ENCODE assay signal across 20 cellular contexts in the genomic region with DNA sequence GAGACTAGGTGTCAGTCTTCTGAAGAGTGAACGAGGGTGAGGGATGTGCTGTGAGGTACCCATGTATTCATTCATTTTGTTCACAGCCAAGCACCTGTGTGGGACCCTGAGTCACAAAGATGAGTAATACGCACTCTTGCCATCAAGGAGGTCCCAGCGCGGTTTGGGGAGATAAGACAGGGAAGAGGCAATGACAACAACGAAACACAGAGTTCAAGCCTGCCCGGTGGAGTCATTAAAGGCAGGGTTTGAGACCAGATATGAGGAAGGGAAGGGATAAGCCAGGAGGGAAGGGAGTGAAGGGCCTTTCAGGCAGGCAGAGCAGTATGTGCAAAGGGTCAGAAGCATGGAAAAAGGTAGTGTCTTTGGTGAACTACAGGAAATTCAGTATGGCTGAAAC. TPM values are rescaled to one million over a fixed set of nuclear protein-coding genes. Genes with fewer than 3 reads are reported as not detected.
A peak's percentile ranks its signal among the peaks of the same experiment; 100 is the strongest.
DNase-seq lines count a peak whose midpoint lies in the region; ATAC-seq, FAIRE-seq and TF ChIP-seq lines count a peak whose summit lies in the region.
"Had no signal": no experiment of that assay in that cellular context is flagged by ENCODE, and none has a peak within 500 bp of the region (broad histone marks: within the 10 kb centered on the region; RNA-seq: fewer than 3 reads in every experiment).

No MANE protein-coding gene starts in this region.

- ATAC-seq in K562 (peak; percentile 69), sciatic nerve (no peak), GM21786 (IDR thresholded peaks at IDR 0.05; ENCODE audit: unreplicated experiment) (no peak)
- ATAC-seq: effector memory CD8-positive, alpha-beta T cell had no signal

- TF ChIP-seq RAD21 in K562 (CRISPR knock-in tag; conservative IDR thresholded peaks at IDR 0.05 in 1 of 2, IDR thresholded peaks at IDR 0.05 in 1 of 2) = peak in 1 of 2 experiments; percentile 7; a peak in 1 of 4 replicates

- H3K9me3 Mint-ChIP-seq in activated CD4-positive, alpha-beta T cell treated with anti-CD3 and anti-CD28 coated beads, Interleukin-2, amount 10 ng/mL, durations not matched to agents 24 days and 14 days = no peaks in the 10 kb centered on the region
- no peaks in the 10 kb centered on the region for H3K9me3 Mint-ChIP-seq in progenitor cell of endocrine pancreas (ENCODE audit: low read depth)
- H3K9me3 Mint-ChIP-seq: central memory CD8-positive, alpha-beta T cell; effector memory CD8-positive, alpha-beta T cell; mesothelial cell of epicardium; nephron progenitor cell had no signal

- peak; percentile 94 for FAIRE-seq in K562 (lab: Jason Lieb, UNC)
- FAIRE-seq: HTR-8/SVneo had no signal

- H3K4me1 ChIP-seq in K562 (replicated peaks in 1 of 2; ENCODE audit: control insufficient read depth in 2 of 2, insufficient read depth in 2 of 2, low read length in 2 of 2) = peaks cover 22 to 35% of the 10 kb centered on the region in 2 experiments
- H3K4me1 ChIP-seq: prostate gland had no signal

- H3K4me2 ChIP-seq in K562 (ENCODE audit: insufficient read depth, low read length) = peak overlapping the region; percentile 43

- H3K36me3 ChIP-seq in K562 (ENCODE audit: control insufficient read depth, insufficient read depth, low read length) = no peaks in the 10 kb centered on the region
- H3K36me3 ChIP-seq: prostate gland had no signal

- H3K9ac ChIP-seq in K562 (ENCODE audit: insufficient read depth in 1 of 2, low read depth in 2 of 2, low read length in 2 of 2) = no peak overlapping the region

- H3K9me3 ChIP-seq in K562 (replicated peaks; ENCODE audit: control insufficient read depth, insufficient read depth, low read depth, low read length) = no peaks in the 10 kb centered on the region
- H3K9me3 ChIP-seq: prostate gland had no signal

- peaks cover 1% of the 10 kb centered on the region for H3K4me1 Mint-ChIP-seq in activated CD4-positive, alpha-beta T cell treated with anti-CD3 and anti-CD28 coated beads, Interleukin-2, amount 10 ng/mL, durations not matched to agents 24 days and 14 days
- H3K4me1 Mint-ChIP-seq in progenitor cell of endocrine pancreas (ENCODE audit: low read depth) = no peaks in the 10 kb centered on the region
- H3K4me1 Mint-ChIP-seq: central memory CD8-positive, alpha-beta T cell; nephron progenitor cell had no signal

- WGBS in K562 (ENCODE audit: insufficient coverage, low coverage, missing lambda C conversion rate) = 1% methylated on average over 6 of the region's 6 CpGs

- no peaks in the 10 kb centered on the region for H3K9me1 ChIP-seq in K562 (ENCODE audit: control insufficient read depth, insufficient read depth, low read length)

- no peak for TF ChIP-seq POLR2A in K562 (conservative IDR thresholded peaks at IDR 0.05)

- no peak overlapping the region for H3K4me3 ChIP-seq in K562
- H3K4me3 ChIP-seq: prostate gland had no signal

- no peak overlapping the region for H3K27ac Mint-ChIP-seq in activated CD4-positive, alpha-beta T cell treated with anti-CD3 and anti-CD28 coated beads, Interleukin-2, amount 10 ng/mL, durations not matched to agents 24 days and 14 days
- no peak overlapping the region for H3K27ac Mint-ChIP-seq in progenitor cell of endocrine pancreas
- H3K27ac Mint-ChIP-seq: effector memory CD8-positive, alpha-beta T cell; mesothelial cell of epicardium; nephron progenitor cell had no signal

- POLR2A ChIA-PET in K562 (lab: Yijun Ruan, JAX) = no interaction called here

- in situ Hi-C loops in K562 (cut with MboI) = no loop called here

- H3K4me3 Mint-ChIP-seq in activated CD4-positive, alpha-beta T cell treated with anti-CD3 and anti-CD28 coated beads, Interleukin-2, amount 10 ng/mL, durations not matched to agents 24 days and 14 days = no peak overlapping the region
- H3K4me3 Mint-ChIP-seq in progenitor cell of endocrine pancreas (ENCODE audit: low read depth) = no peak overlapping the region
- H3K4me3 Mint-ChIP-seq: central memory CD8-positive, alpha-beta T cell; effector memory CD8-positive, alpha-beta T cell; mesothelial cell of epicardium; nephron progenitor cell had no signal

- BruUV-seq in K562 (replicated peaks; lab: Mats Ljungman, UMichigan) = no TSS peak

- CTCF ChIA-PET in K562 (lab: Yijun Ruan, JAX; ENCODE audit: low intra/inter-chr PET ratio) = interaction anchor here (0.8 kb wide), 1 partner anchor 19 kb away, joined by 3 read pairs; no protein-coding TSS in a partner anchor

- no peaks in the 10 kb centered on the region for H4K20me1 ChIP-seq in K562 (replicated peaks; ENCODE audit: control insufficient read depth, insufficient read depth, low read length)

- TF ChIP-seq CTCF in K562 (IDR thresholded peaks at IDR 0.05 in 2 of 3, conservative IDR thresholded peaks at IDR 0.05 in 1 of 3; ENCODE audit: insufficient read depth in 2 of 3, low read depth in 1 of 3, low read length in 3 of 3) (no peak), progenitor cell of endocrine pancreas (IDR thresholded peaks at IDR 0.05; ENCODE audit: unreplicated experiment) (no peak)

- H3K27me3 Mint-ChIP-seq in activated CD4-positive, alpha-beta T cell treated with anti-CD3 and anti-CD28 coated beads, Interleukin-2, amount 10 ng/mL, durations not matched to agents 24 days and 14 days = peaks cover 1% of the 10 kb centered on the region
- no peaks in the 10 kb centered on the region for H3K27me3 Mint-ChIP-seq in progenitor cell of endocrine pancreas
- H3K27me3 Mint-ChIP-seq: central memory CD8-positive, alpha-beta T cell had no signal

- H2AFZ ChIP-seq in K562 (ENCODE audit: low read depth, low read length) = peak overlapping the region; percentile 53; the same call in 1 of the 2 replicates

- intact Hi-C loops in activated CD4-positive, alpha-beta T cell treated with anti-CD3 and anti-CD28 coated beads, Interleukin-2, amount 10 ng/mL, durations not matched to agents 24 days and 14 days (cut with micrococcal nuclease) = no loop called here
- intact Hi-C loops in K562 (cut with micrococcal nuclease) = no loop called here
- intact Hi-C loops in sciatic nerve (cut with DNase I) = no loop called here

- no peak; the same call in 1 of the 2 replicates for TF ChIP-seq EP300 in K562 (IDR thresholded peaks at IDR 0.05; ENCODE audit: low read length)

- H3K36me3 Mint-ChIP-seq in activated CD4-positive, alpha-beta T cell treated with anti-CD3 and anti-CD28 coated beads, Interleukin-2, amount 10 ng/mL, durations not matched to agents 24 days and 14 days (ENCODE audit: low read depth) = peaks cover under 1% of the 10 kb centered on the region
- H3K36me3 Mint-ChIP-seq in progenitor cell of endocrine pancreas (ENCODE audit: insufficient read depth) = no peaks in the 10 kb centered on the region
- H3K36me3 Mint-ChIP-seq: mesothelial cell of epicardium had no signal

- H3K27ac ChIP-seq in K562 (ENCODE audit: extremely low read depth, low read depth, low read length) = no peak overlapping the region
- H3K27ac ChIP-seq: C4-2B, prostate gland, VCaP had no signal

- H3K79me2 ChIP-seq in K562 (ENCODE audit: control insufficient read depth, insufficient read depth, low read length) = no peaks in the 10 kb centered on the region

- no peaks in the 10 kb centered on the region for H3K27me3 ChIP-seq in K562 (ENCODE audit: control insufficient read depth in 2 of 2, insufficient read depth in 2 of 2, low read length in 2 of 2)

- DNase-seq in activated CD4-positive, alpha-beta T cell treated with anti-CD3 and anti-CD28 coated beads for 48 hours = peak; percentile 57
- DNase-seq in activated CD4-positive, alpha-beta T cell treated with anti-CD3 and anti-CD28 coated beads, Interleukin-2, amount 10 ng/mL, durations not matched to agents 24 days and 14 days = no peak
- DNase-seq in OCI-M1 (lab: John Stamatoyannopoulos, UW) (peak; percentile 27), K562 (ENCODE audit: extremely low read depth in 1 of 4, low spot score in 3 of 4) (peak; percentile 56 to 82 (median 67)), progenitor cell of endocrine pancreas (ENCODE audit: low spot score, unreplicated experiment) (no peak), sciatic nerve (ENCODE audit: low spot score) (no peak)
- DNase-seq in stimulated activated CD8-positive, alpha-beta memory T cell treated with anti-CD3 and anti-CD28 coated beads, Interleukin-12 subunit alpha, Interleukin-12 subunit beta, amount 100 ng/mL, for 1 hour (ENCODE audit: low read depth) = peak; percentile 22
- DNase-seq: amniotic stem cell; effector memory CD8-positive, alpha-beta T cell; NCI-H1436; NCI-H82; nephron progenitor cell; RPMI8226 had no signal

RNA-seq across cellular contexts. Expression of a gene that starts 4.6 kb away (rescaled TPM):
- 0.35 and 0.36 TPM in 2 replicates for total RNA-seq in activated CD4-positive, alpha-beta T cell treated with anti-CD3 and anti-CD28 coated beads, Interleukin-2, amount 10 ng/mL, durations not matched to agents 24 days and 14 days
- total RNA-seq in K562 (2011; cell fraction: chromatin; rRNA removed; ENCODE audit: low replicate concordance) = 0.79 and 2.3 TPM in 2 replicates
- 1.4 and 1.5 TPM in 2 replicates for total RNA-seq in K562 (2011; cell fraction: nucleolus; rRNA removed)
- 0.81 and 0.92 TPM in 2 replicates for total RNA-seq in K562 (2011; cell fraction: nucleoplasm; rRNA removed)
- 0.09 and 0.20 TPM in 2 replicates for total RNA-seq in K562 (2014; rRNA removed)
- 0.04 and 0.06 TPM in 2 replicates for total RNA-seq in K562 (2014; rRNA removed; fragmentation: Illumina TruSeq; extraction: Trizol)
- total RNA-seq in K562 (2015; rRNA removed; fragmentation: Illumina TruSeq; extraction: Trizol) = 0.14 and 0.19 TPM in 2 replicates
- 0.45 and 0.49 TPM in 2 replicates for total RNA-seq in K562 (2021)
- 0.08 and 0.23 TPM in 2 replicates for polyA plus RNA-seq in K562 (2011; rRNA removed)
- polyA plus RNA-seq in K562 (2011; cell fraction: cytosol; rRNA removed) = 0.12 and 0.16 TPM in 2 replicates
- 0.74 and 1.4 TPM in 2 replicates for polyA plus RNA-seq in K562 (2011; cell fraction: nucleus; rRNA removed)
- polyA plus RNA-seq in K562 (2012) = 0.27 and 0.53 TPM in 2 replicates
- 0.17 and 0.18 TPM in 2 replicates for polyA plus RNA-seq in K562 (2014; fragmentation: Illumina TruSeq; extraction: Trizol)
- not detected for polyA plus RNA-seq in K562 (2014; fragmentation: Nextera tagmentation; extraction: Ambion mirVana)
- under 0.01 and 0.19 TPM in 2 replicates for polyA plus RNA-seq in K562 (2014; rRNA removed)
- polyA minus RNA-seq in K562 (2011; rRNA and poly(A)+ RNA removed) = 0.18 and 0.21 TPM in 2 replicates
- 0.48 and 0.91 TPM in 2 replicates for polyA minus RNA-seq in K562 (2011; cell fraction: cytosol; rRNA and poly(A)+ RNA removed)
- 0.54 and 0.78 TPM in 2 replicates for polyA minus RNA-seq in K562 (2011; cell fraction: nucleus; rRNA and poly(A)+ RNA removed)
- 54.7 and 61.4 TPM in 2 replicates for total RNA-seq in progenitor cell of endocrine pancreas
- total RNA-seq in sciatic nerve = 22.7 TPM

RNA-seq across cellular contexts. Expression of a gene that starts 31.8 kb away (rescaled TPM):
- total RNA-seq in activated CD4-positive, alpha-beta T cell treated with anti-CD3 and anti-CD28 coated beads, Interleukin-2, amount 10 ng/mL, durations not matched to agents 24 days and 14 days = 32.2 and 35.2 TPM in 2 replicates
- 85.5 and 108 TPM in 2 replicates for total RNA-seq in K562 (2011; cell fraction: chromatin; rRNA removed; ENCODE audit: low replicate concordance)
- 98.2 and 104 TPM in 2 replicates for total RNA-seq in K562 (2011; cell fraction: nucleolus; rRNA removed)
- total RNA-seq in K562 (2011; cell fraction: nucleoplasm; rRNA removed) = 118 and 162 TPM in 2 replicates
- total RNA-seq in K562 (2014; rRNA removed) (11.9 and 16.6 TPM in 2 replicates), K562 (2014; rRNA removed; fragmentation: Illumina TruSeq; extraction: Trizol) (7.5 TPM in 2 replicates), K562 (2015; rRNA removed; fragmentation: Illumina TruSeq; extraction: Trizol) (15.0 and 16.3 TPM in 2 replicates), K562 (2021) (45.5 and 50.2 TPM in 2 replicates), progenitor cell of endocrine pancreas (54.4 and 59.9 TPM in 2 replicates), sciatic nerve (100 TPM)
- polyA plus RNA-seq in K562 (2011; rRNA removed) (29.4 and 54.6 TPM in 2 replicates), K562 (2014; fragmentation: Illumina TruSeq; extraction: Trizol) (59.9 and 75.8 TPM in 2 replicates), K562 (2014; fragmentation: Nextera tagmentation; extraction: Ambion mirVana) (10 to 100 TPM in 1 of 2 experiments, 1 to 10 TPM in 1; 9.4 to 15.7 TPM), K562 (2014; rRNA removed) (25.8 and 38.7 TPM in 2 replicates)
- 35.7 and 56.0 TPM in 2 replicates for polyA plus RNA-seq in K562 (2011; cell fraction: cytosol; rRNA removed)
- polyA plus RNA-seq in K562 (2011; cell fraction: nucleus; rRNA removed) = 88.3 and 109 TPM in 2 replicates
- polyA plus RNA-seq in K562 (2012) = 62.0 and 173 TPM in 2 replicates
- polyA minus RNA-seq in K562 (2011; rRNA and poly(A)+ RNA removed) = 27.0 and 40.7 TPM in 2 replicates
- polyA minus RNA-seq in K562 (2011; cell fraction: cytosol; rRNA and poly(A)+ RNA removed) = 42.1 and 45.9 TPM in 2 replicates
- polyA minus RNA-seq in K562 (2011; cell fraction: nucleus; rRNA and poly(A)+ RNA removed) = 22.3 and 26.4 TPM in 2 replicates

RNA-seq across cellular contexts. Expression of a gene that starts 32.2 kb away (rescaled TPM):
- 135 and 146 TPM in 2 replicates for total RNA-seq in activated CD4-positive, alpha-beta T cell treated with anti-CD3 and anti-CD28 coated beads, Interleukin-2, amount 10 ng/mL, durations not matched to agents 24 days and 14 days
- total RNA-seq in K562 (2011; cell fraction: chromatin; rRNA removed; ENCODE audit: low replicate concordance) = 45.9 and 72.8 TPM in 2 replicates
- 87.9 and 89.6 TPM in 2 replicates for total RNA-seq in K562 (2011; cell fraction: nucleolus; rRNA removed)
- 65.0 and 77.8 TPM in 2 replicates for total RNA-seq in K562 (2011; cell fraction: nucleoplasm; rRNA removed)
- total RNA-seq in K562 (2014; rRNA removed) = 33.9 and 46.1 TPM in 2 replicates
- total RNA-seq in K562 (2014; rRNA removed; fragmentation: Illumina TruSeq; extraction: Trizol) = 27.6 and 36.7 TPM in 2 replicates
- 43.3 and 47.4 TPM in 2 replicates for total RNA-seq in K562 (2015; rRNA removed; fragmentation: Illumina TruSeq; extraction: Trizol)
- 46.2 and 52.6 TPM in 2 replicates for total RNA-seq in K562 (2021)
- polyA plus RNA-seq in K562 (2011; rRNA removed) = 57.5 and 66.5 TPM in 2 replicates
- polyA plus RNA-seq in K562 (2011; cell fraction: cytosol; rRNA removed) = 43.7 and 49.1 TPM in 2 replicates
- polyA plus RNA-seq in K562 (2011; cell fraction: nucleus; rRNA removed) = 68.1 and 73.5 TPM in 2 replicates
- 34.5 and 47.6 TPM in 2 replicates for polyA plus RNA-seq in K562 (2012)
- polyA plus RNA-seq in K562 (2014; fragmentation: Illumina TruSeq; extraction: Trizol) = 37.7 and 48.6 TPM in 2 replicates
- 10 to 100 TPM; 78.9 to 81.6 TPM for polyA plus RNA-seq in K562 (2014; fragmentation: Nextera tagmentation; extraction: Ambion mirVana)
- polyA plus RNA-seq in K562 (2014; rRNA removed) = 43.9 and 48.0 TPM in 2 replicates
- polyA minus RNA-seq in K562 (2011; rRNA and poly(A)+ RNA removed) = 40.5 and 44.5 TPM in 2 replicates
- 40.1 and 41.0 TPM in 2 replicates for polyA minus RNA-seq in K562 (2011; cell fraction: cytosol; rRNA and poly(A)+ RNA removed)
- 50.9 and 92.0 TPM in 2 replicates for polyA minus RNA-seq in K562 (2011; cell fraction: nucleus; rRNA and poly(A)+ RNA removed)
- 36.5 and 41.3 TPM in 2 replicates for total RNA-seq in progenitor cell of endocrine pancreas
- total RNA-seq in sciatic nerve = 25.5 TPM

RNA-seq across cellular contexts. Expression of a gene that starts 39.0 kb away (rescaled TPM):
- total RNA-seq in activated CD4-positive, alpha-beta T cell treated with anti-CD3 and anti-CD28 coated beads, Interleukin-2, amount 10 ng/mL, durations not matched to agents 24 days and 14 days = 140 and 141 TPM in 2 replicates
- total RNA-seq in K562 (2011; cell fraction: chromatin; rRNA removed; ENCODE audit: low replicate concordance) = 41.3 and 76.7 TPM in 2 replicates
- 44.1 and 46.0 TPM in 2 replicates for total RNA-seq in K562 (2011; cell fraction: nucleolus; rRNA removed)
- 51.3 and 101 TPM in 2 replicates for total RNA-seq in K562 (2011; cell fraction: nucleoplasm; rRNA removed)
- total RNA-seq in K562 (2014; rRNA removed) = 131 and 181 TPM in 2 replicates
- total RNA-seq in K562 (2014; rRNA removed; fragmentation: Illumina TruSeq; extraction: Trizol) = 78.6 and 96.2 TPM in 2 replicates
- 89.5 and 105 TPM in 2 replicates for total RNA-seq in K562 (2015; rRNA removed; fragmentation: Illumina TruSeq; extraction: Trizol)
- total RNA-seq in K562 (2021) = 153 and 154 TPM in 2 replicates
- 166 and 197 TPM in 2 replicates for polyA plus RNA-seq in K562 (2011; rRNA removed)
- 173 and 272 TPM in 2 replicates for polyA plus RNA-seq in K562 (2011; cell fraction: cytosol; rRNA removed)
- polyA plus RNA-seq in K562 (2011; cell fraction: nucleus; rRNA removed) = 214 and 295 TPM in 2 replicates
- 232 and 237 TPM in 2 replicates for polyA plus RNA-seq in K562 (2012)
- polyA plus RNA-seq in K562 (2014; fragmentation: Illumina TruSeq; extraction: Trizol) = 120 and 148 TPM in 2 replicates
- polyA plus RNA-seq in K562 (2014; fragmentation: Nextera tagmentation; extraction: Ambion mirVana) = 10 to 100 TPM; 19.5 to 28.2 TPM
- polyA plus RNA-seq in K562 (2014; rRNA removed) = 121 and 186 TPM in 2 replicates
- polyA minus RNA-seq in K562 (2011; rRNA and poly(A)+ RNA removed) = 36.3 and 56.6 TPM in 2 replicates
- polyA minus RNA-seq in K562 (2011; cell fraction: cytosol; rRNA and poly(A)+ RNA removed) = 49.1 and 55.1 TPM in 2 replicates
- 25.6 and 30.0 TPM in 2 replicates for polyA minus RNA-seq in K562 (2011; cell fraction: nucleus; rRNA and poly(A)+ RNA removed)
- total RNA-seq in progenitor cell of endocrine pancreas = 148 and 160 TPM in 2 replicates
- 79.4 TPM for total RNA-seq in sciatic nerve

RNA-seq across cellular contexts. Expression of a gene that starts 47.4 kb away (rescaled TPM):
- total RNA-seq in activated CD4-positive, alpha-beta T cell treated with anti-CD3 and anti-CD28 coated beads, Interleukin-2, amount 10 ng/mL, durations not matched to agents 24 days and 14 days = 89.6 and 92.4 TPM in 2 replicates
- total RNA-seq in K562 (2011; cell fraction: chromatin; rRNA removed; ENCODE audit: low replicate concordance) = 143 and 177 TPM in 2 replicates
- total RNA-seq in K562 (2011; cell fraction: nucleolus; rRNA removed) = 86.9 and 104 TPM in 2 replicates
- total RNA-seq in K562 (2011; cell fraction: nucleoplasm; rRNA removed) = 98.0 and 109 TPM in 2 replicates
- total RNA-seq in K562 (2014; rRNA removed) = 43.3 and 54.7 TPM in 2 replicates
- total RNA-seq in K562 (2014; rRNA removed; fragmentation: Illumina TruSeq; extraction: Trizol) = 47.0 and 50.4 TPM in 2 replicates
- total RNA-seq in K562 (2015; rRNA removed; fragmentation: Illumina TruSeq; extraction: Trizol) = 57.3 and 59.0 TPM in 2 replicates
- 57.9 and 58.9 TPM in 2 replicates for total RNA-seq in K562 (2021)
- polyA plus RNA-seq in K562 (2011; rRNA removed) = 95.9 and 108 TPM in 2 replicates
- polyA plus RNA-seq in K562 (2011; cell fraction: cytosol; rRNA removed) = 106 and 115 TPM in 2 replicates
- polyA plus RNA-seq in K562 (2011; cell fraction: nucleus; rRNA removed) = 190 and 247 TPM in 2 replicates
- polyA plus RNA-seq in K562 (2012) = 56.9 and 91.3 TPM in 2 replicates
- 83.6 and 86.9 TPM in 2 replicates for polyA plus RNA-seq in K562 (2014; fragmentation: Illumina TruSeq; extraction: Trizol)
- polyA plus RNA-seq in K562 (2014; fragmentation: Nextera tagmentation; extraction: Ambion mirVana) = 10 to 100 TPM; 49.3 to 85.1 TPM
- polyA plus RNA-seq in K562 (2014; rRNA removed) = 54.5 and 57.3 TPM in 2 replicates
- polyA minus RNA-seq in K562 (2011; rRNA and poly(A)+ RNA removed) = 81.2 and 84.6 TPM in 2 replicates
- polyA minus RNA-seq in K562 (2011; cell fraction: cytosol; rRNA and poly(A)+ RNA removed) = 31.6 and 38.1 TPM in 2 replicates
- 49.8 and 82.9 TPM in 2 replicates for polyA minus RNA-seq in K562 (2011; cell fraction: nucleus; rRNA and poly(A)+ RNA removed)
- 127 and 133 TPM in 2 replicates for total RNA-seq in progenitor cell of endocrine pancreas
- 208 TPM for total RNA-seq in sciatic nerve

Comparison
In these comparisons a context has a peak if more than half of its experiments do, and no peak if none do; other contexts are left out.
1. DNase-seq: peak in activated CD4-positive, alpha-beta T cell treated with anti-CD3 and anti-CD28 coated beads for 48 hours (single experiment), OCI-M1 (single experiment), K562 (4 of 4) and stimulated activated CD8-positive, alpha-beta memory T cell treated with anti-CD3 and anti-CD28 coated beads, Interleukin-12 subunit alpha, Interleukin-12 subunit beta, amount 100 ng/mL, for 1 hour (single experiment); none in activated CD4-positive, alpha-beta T cell treated with anti-CD3 and anti-CD28 coated beads, Interleukin-2, amount 10 ng/mL, durations not matched to agents 24 days and 14 days (single experiment), progenitor cell of endocrine pancreas (single experiment) and sciatic nerve (single experiment).